Comparison of ENCODE assay signal across 1 cellular context in genomic region chr5:41212935-41213334, GRCh38.
TF ChIP-seq lines count a peak whose summit lies in the region.

No MANE protein-coding gene starts in this region.

TF ChIP-seq in GM23338, 12 proteins besides CTCF, POLR2A, EP300 and RAD21 (continued from another document):
- no peak for TF ChIP-seq ZNF462 (CRISPR knock-in tag; IDR thresholded peaks at IDR 0.05)
